In the genomic region with DNA sequence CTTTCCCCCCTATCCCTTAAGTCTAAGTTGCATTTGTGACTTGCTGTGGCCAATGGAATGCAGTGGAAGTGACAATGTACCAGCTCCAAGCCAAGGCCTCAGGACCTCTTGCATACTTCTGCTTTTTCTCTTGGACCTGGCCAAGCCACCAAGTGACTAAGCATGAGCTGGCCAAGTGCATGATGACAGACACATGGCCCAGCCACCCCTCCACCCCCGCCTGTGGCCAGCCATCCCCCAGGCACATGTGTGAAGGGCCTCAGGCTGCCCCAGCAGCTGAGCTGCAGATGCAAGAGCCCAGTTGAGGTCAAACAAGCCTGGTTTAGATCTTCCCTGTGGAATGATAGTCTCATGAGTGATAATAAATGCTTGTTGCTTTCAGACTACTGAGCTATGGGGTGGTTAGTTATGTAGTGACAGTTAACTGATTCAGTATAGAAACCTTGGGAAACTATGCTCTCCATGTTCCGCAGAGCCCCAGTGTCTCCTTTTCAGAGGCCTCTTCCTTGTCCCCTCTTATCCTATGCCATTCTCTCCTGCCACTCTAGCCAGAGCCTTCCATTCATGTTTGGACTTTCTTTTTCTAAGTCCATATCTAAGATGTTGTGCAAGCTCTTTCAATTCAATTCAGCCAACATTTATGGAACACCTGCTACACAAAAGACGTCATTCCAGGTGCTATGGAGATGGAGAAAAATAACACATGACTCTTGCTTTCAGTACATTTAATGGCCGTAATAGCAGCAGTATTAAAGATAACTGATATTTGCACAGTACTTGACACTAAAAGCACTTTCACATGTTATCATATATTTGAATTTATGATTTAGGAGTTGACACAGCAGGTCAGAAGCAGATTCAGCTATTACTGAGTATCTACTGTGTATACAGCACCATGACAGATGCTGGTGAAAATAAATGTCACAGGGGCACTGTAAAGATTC, we compare ENCODE assay signal across 9 cellular contexts. TPM values are rescaled to one million over a fixed set of nuclear protein-coding genes. Genes with fewer than 3 reads are reported as not detected.
A peak's percentile ranks its signal among the peaks of the same experiment; 100 is the strongest.
DNase-seq lines count a peak whose midpoint lies in the region; ATAC-seq and TF ChIP-seq lines count a peak whose summit lies in the region.
"Had no signal": no experiment of that assay in that cellular context is flagged by ENCODE, and none has a peak within 500 bp of the region (broad histone marks: within the 10 kb centered on the region; RNA-seq: fewer than 3 reads in every experiment).

No MANE protein-coding gene starts in this region.

- H4K20me1 ChIP-seq in PC-9 (ENCODE audit: insufficient read depth): no peaks in the 10 kb centered on the region

- H3K9me3 ChIP-seq in PC-9 (ENCODE audit: insufficient read depth, low read depth) (no peaks in the 10 kb centered on the region), psoas muscle (peaks cover 1% of the 10 kb centered on the region)

- DNase-seq in NCI-H1105 treated with DMSO at 0.1 percent for 48 hours (lab: John Stamatoyannopoulos, UW): peak; percentile 45
- DNase-seq in NCI-H1105 (lab: John Stamatoyannopoulos, UW): no peak
- peak; percentile 83 to 88 for DNase-seq in PC-9
- DNase-seq in fibroblast of gingiva (ENCODE audit: low read depth): peak; percentile 94
- peak; percentile 88 to 91 for DNase-seq in psoas muscle
- no peak for DNase-seq in NCI-H1048 (lab: John Stamatoyannopoulos, UW)

- TF ChIP-seq CTCF in PC-9 (conservative IDR thresholded peaks at IDR 0.05) (no peak), psoas muscle (IDR thresholded peaks at IDR 0.05) (no peak)

- CTCF ChIA-PET in PC-9 (lab: Charles Lee): no interaction called here

- BruUV-seq in PC-9 (replicated peaks; lab: Mats Ljungman, UMichigan): no TSS peak

- intact Hi-C loops in PC-9 (cut with micrococcal nuclease; ENCODE audit: unreplicated experiment): loop anchor here (1.0 to 2.0 kb wide), 2 partner anchors 9 to 39 kb away; no protein-coding TSS in a partner anchor
- intact Hi-C loops in psoas muscle (cut with DNase I): no loop called here

- 53 to 74% (median 56%) methylated on average over 4 of the region's 4 CpGs for WGBS in psoas muscle, 3 donors

- H3K27me3 ChIP-seq in PC-9 (ENCODE audit: insufficient read depth, low read depth) (no peaks in the 10 kb centered on the region), psoas muscle (ENCODE audit: insufficient read depth in 3 of 3, low read length in 2 of 3) (no peaks in the 10 kb centered on the region)

- no peak overlapping the region for H3K4me3 ChIP-seq in PC-9
- no peak overlapping the region for H3K4me3 ChIP-seq in psoas muscle
- H3K4me3 ChIP-seq: A549 had no signal

- H3K79me2 ChIP-seq in PC-9 (ENCODE audit: low read depth): no peaks in the 10 kb centered on the region

- POLR2A ChIA-PET in PC-9 (lab: Charles Lee; ENCODE audit: unreplicated experiment): interaction anchor here (0.6 to 0.7 kb wide), 2 partner anchors 28 to 71 kb away, joined by 5 read pairs; no protein-coding TSS in a partner anchor

- H3F3A ChIP-seq in PC-9 (ENCODE audit: insufficient read depth, low read depth): peaks cover 12% of the 10 kb centered on the region; the same call in 1 of the 2 replicates

- no peaks in the 10 kb centered on the region for H3K9me2 ChIP-seq in PC-9 (ENCODE audit: insufficient read depth)

- H2AFZ ChIP-seq in PC-9: no peak overlapping the region

- ATAC-seq in psoas muscle: peak; percentile 97 to 99 (median 98)
- no peak for ATAC-seq in GM18511 (IDR thresholded peaks at IDR 0.05; ENCODE audit: unreplicated experiment)
- no peak for ATAC-seq in HG03280 (IDR thresholded peaks at IDR 0.05; ENCODE audit: unreplicated experiment)

- H3K36me3 ChIP-seq in PC-9 (ENCODE audit: low read depth) (no peaks in the 10 kb centered on the region), psoas muscle (ENCODE audit: insufficient read depth in 1 of 2, low read depth in 1 of 2) (no peaks in the 10 kb centered on the region)

- H3K4me1 ChIP-seq in PC-9 (replicated peaks; ENCODE audit: insufficient read depth) (peaks cover 30% of the 10 kb centered on the region), psoas muscle (peaks cover 19% of the 10 kb centered on the region)

- peak overlapping the region; percentile 44 for H3K4me2 ChIP-seq in PC-9
- H3K4me2 ChIP-seq: A549 had no signal

- H3K27ac ChIP-seq in PC-9 (peak overlapping the region; percentile 43; the same call in 1 of the 2 replicates), psoas muscle (peak overlapping the region; percentile 77)
- H3K27ac ChIP-seq: A549 had no signal

RNA-seq across cellular contexts. Expression of gene LOXL4, which starts 55.5 kb away (rescaled TPM):
- total RNA-seq in PC-9 (2021) (2.5 and 3.5 TPM in 2 replicates), psoas muscle (10 to 100 TPM in 3 of 4 donors, 1 to 10 TPM in 1; 5.7 to 26.3 (median 12.5) TPM)
- 1 to 10 TPM; 2.9 to 7.4 (median 3.0) TPM for polyA plus RNA-seq in psoas muscle

Comparison
In these comparisons a context has a peak if more than half of its experiments do, and no peak if none do; other contexts are left out.
1. DNase-seq: peak in NCI-H1105 treated with DMSO at 0.1 percent for 48 hours (single experiment), PC-9 (2 of 2), fibroblast of gingiva (single experiment) and psoas muscle (2 of 2); none in NCI-H1105 (single experiment) and NCI-H1048 (single experiment).
2. ATAC-seq: peak in psoas muscle (4 of 4); none in GM18511 (single experiment) and HG03280 (single experiment).